ENCODE assay signal across 14 cellular contexts in the genomic region with DNA sequence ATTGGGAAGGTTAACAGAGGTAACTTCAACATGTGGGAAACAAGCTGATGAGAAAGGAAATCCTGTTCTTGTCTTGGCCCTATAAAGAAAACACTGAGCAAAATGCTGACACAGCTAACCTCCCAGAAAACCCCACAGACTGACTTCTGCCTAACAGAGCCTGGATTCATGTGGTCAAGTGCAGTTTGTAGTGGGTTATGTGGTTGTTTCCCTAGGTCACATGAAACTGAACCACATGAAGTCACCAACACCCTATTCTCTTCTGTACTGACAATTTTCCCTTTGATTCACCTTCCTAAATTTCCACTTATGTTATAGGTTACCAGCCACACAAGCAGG.
DNase-seq lines count a peak whose midpoint lies in the region; ATAC-seq, FAIRE-seq and TF ChIP-seq lines count a peak whose summit lies in the region.
"Had no signal": no experiment of that assay in that cellular context is flagged by ENCODE, and none has a peak within 500 bp of the region (broad histone marks: within the 10 kb centered on the region; RNA-seq: fewer than 3 reads in every experiment).

No MANE protein-coding gene starts in this region.

- POLR2A ChIA-PET in K562 (lab: Yijun Ruan, JAX) = no interaction called here

- ATAC-seq in DND-41 (ENCODE audit: insufficient read depth, low read depth) (peak; percentile 96), K562 (no peak), GM21529 (IDR thresholded peaks at IDR 0.05; ENCODE audit: unreplicated experiment) (no peak)

- H3K9ac ChIP-seq in DND-41 (ENCODE audit: low read depth, low read length) (no peak overlapping the region), K562 (ENCODE audit: insufficient read depth in 1 of 2, low read depth in 2 of 2, low read length in 2 of 2) (no peak overlapping the region)

- no peaks in the 10 kb centered on the region for H3K79me2 ChIP-seq in DND-41 (ENCODE audit: insufficient read depth, low read length)
- H3K79me2 ChIP-seq in K562 (ENCODE audit: control insufficient read depth, insufficient read depth, low read length) = no peaks in the 10 kb centered on the region

- H2AFZ ChIP-seq in DND-41 (ENCODE audit: low read depth, low read length) (no peak overlapping the region), K562 (ENCODE audit: low read depth, low read length) (no peak overlapping the region)

- CTCF ChIA-PET in K562 (lab: Yijun Ruan, JAX; ENCODE audit: low intra/inter-chr PET ratio) = no interaction called here

- no peak for FAIRE-seq in K562 (lab: Jason Lieb, UNC)
- FAIRE-seq: GM12891 had no signal

- intact Hi-C loops in K562 (cut with micrococcal nuclease) = no loop called here

- TF ChIP-seq CTCF in DND-41 (IDR thresholded peaks at IDR 0.05; ENCODE audit: borderline replicate concordance, extremely low read depth, low read length, poor library complexity, severe bottlenecking) (no peak), K562 (IDR thresholded peaks at IDR 0.05 in 2 of 3, conservative IDR thresholded peaks at IDR 0.05 in 1 of 3; ENCODE audit: insufficient read depth in 2 of 3, low read depth in 1 of 3, low read length in 3 of 3) (no peak)

- in situ Hi-C loops in K562 (cut with MboI) = no loop called here

- H4K20me1 ChIP-seq in DND-41 (ENCODE audit: insufficient read depth, low read length) = no peaks in the 10 kb centered on the region
- no peaks in the 10 kb centered on the region for H4K20me1 ChIP-seq in K562 (replicated peaks; ENCODE audit: control insufficient read depth, insufficient read depth, low read length)

- H3K4me1 ChIP-seq in DND-41 (ENCODE audit: insufficient read depth, low read length) = peaks cover 22% of the 10 kb centered on the region
- no peaks in the 10 kb centered on the region for H3K4me1 ChIP-seq in K562 (replicated peaks in 1 of 2; ENCODE audit: control insufficient read depth in 2 of 2, insufficient read depth in 2 of 2, low read length in 2 of 2)

- DNase-seq in DND-41 (peak; percentile 76), LHCN-M2 (ENCODE audit: low read depth) (peak; percentile 36), K562 (ENCODE audit: extremely low read depth in 1 of 4, low spot score in 3 of 4) (no peak), myocyte (ENCODE audit: low read depth) (peak; percentile 91), NCI-H748 treated with DMSO at 0.1 percent for 48 hours (lab: John Stamatoyannopoulos, UW) (no peak), T-helper 9 cell (no peak)
- no peak for DNase-seq in effector CD4-positive, alpha-beta T cell
- DNase-seq: activated gamma-delta T cell; CD8-positive, alpha-beta memory T cell; H7; NCI-H2171 treated with DMSO at 0.1 percent for 48 hours; stimulated activated CD4-positive, alpha-beta T cell treated with anti-CD3 and anti-CD28 coated beads, Interleukin-2, amount 100 ng/mL, for 48 hours had no signal

- TF ChIP-seq EP300 in K562 (IDR thresholded peaks at IDR 0.05; ENCODE audit: low read length) = no peak

- H3K4me3 ChIP-seq in DND-41 (ENCODE audit: low read depth in 1 of 2, low read length in 2 of 2) (no peak overlapping the region), K562 (no peak overlapping the region)

- no peak for TF ChIP-seq POLR2A in K562 (conservative IDR thresholded peaks at IDR 0.05)

- TF ChIP-seq RAD21 in K562 (CRISPR knock-in tag; conservative IDR thresholded peaks at IDR 0.05 in 1 of 2, IDR thresholded peaks at IDR 0.05 in 1 of 2) = no peak

- H3K4me2 ChIP-seq in DND-41 (ENCODE audit: insufficient read depth, low read length) = peak overlapping the region; percentile 18; the same call in 1 of the 2 replicates
- H3K4me2 ChIP-seq in K562 (ENCODE audit: insufficient read depth, low read length) = no peak overlapping the region

- H3K27me3 ChIP-seq in DND-41 (ENCODE audit: insufficient read depth, low read length, poor library complexity) (peaks cover 22% of the 10 kb centered on the region), K562 (ENCODE audit: control insufficient read depth in 2 of 2, insufficient read depth in 2 of 2, low read length in 2 of 2) (no peaks in the 10 kb centered on the region)

- H3K27ac ChIP-seq in DND-41 (ENCODE audit: low read length) (no peak overlapping the region), K562 (ENCODE audit: extremely low read depth, low read depth, low read length) (no peak overlapping the region)

- BruUV-seq in K562 (replicated peaks; lab: Mats Ljungman, UMichigan) = no TSS peak

- H3K9me1 ChIP-seq in K562 (ENCODE audit: control insufficient read depth, insufficient read depth, low read length) = no peaks in the 10 kb centered on the region

- H3K36me3 ChIP-seq in DND-41 (ENCODE audit: insufficient read depth, low read length) (no peaks in the 10 kb centered on the region), K562 (ENCODE audit: control insufficient read depth, insufficient read depth, low read length) (no peaks in the 10 kb centered on the region)

- H3K9me3 ChIP-seq in DND-41 (ENCODE audit: insufficient read depth, low read length, severe bottlenecking) (no peaks in the 10 kb centered on the region), K562 (replicated peaks; ENCODE audit: control insufficient read depth, insufficient read depth, low read depth, low read length) (no peaks in the 10 kb centered on the region)

TF ChIP-seq in K562, 482 proteins besides CTCF, POLR2A, EP300 and RAD21 (continues in another document):
- TF ChIP-seq, protein P1, sequence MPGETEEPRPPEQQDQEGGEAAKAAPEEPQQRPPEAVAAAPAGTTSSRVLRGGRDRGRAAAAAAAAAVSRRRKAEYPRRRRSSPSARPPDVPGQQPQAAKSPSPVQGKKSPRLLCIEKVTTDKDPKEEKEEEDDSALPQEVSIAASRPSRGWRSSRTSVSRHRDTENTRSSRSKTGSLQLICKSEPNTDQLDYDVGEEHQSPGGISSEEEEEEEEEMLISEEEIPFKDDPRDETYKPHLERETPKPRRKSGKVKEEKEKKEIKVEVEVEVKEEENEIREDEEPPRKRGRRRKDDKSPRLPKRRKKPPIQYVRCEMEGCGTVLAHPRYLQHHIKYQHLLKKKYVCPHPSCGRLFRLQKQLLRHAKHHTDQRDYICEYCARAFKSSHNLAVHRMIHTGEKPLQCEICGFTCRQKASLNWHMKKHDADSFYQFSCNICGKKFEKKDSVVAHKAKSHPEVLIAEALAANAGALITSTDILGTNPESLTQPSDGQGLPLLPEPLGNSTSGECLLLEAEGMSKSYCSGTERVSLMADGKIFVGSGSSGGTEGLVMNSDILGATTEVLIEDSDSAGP (CRISPR knock-in tag; IDR thresholded peaks at IDR 0.05) = no peak
- TF ChIP-seq ARID3A (IDR thresholded peaks at IDR 0.05; ENCODE audit: borderline replicate concordance, low read depth, low read length) (no peak), NFE2L1 (tag; IDR thresholded peaks at IDR 0.05; ENCODE audit: borderline replicate concordance, low read depth) (no peak), NR3C1 (CRISPR knock-in tag; IDR thresholded peaks at IDR 0.05) (no peak), SUPT5H (IDR thresholded peaks at IDR 0.05) (no peak), MAFK (IDR thresholded peaks at IDR 0.05; ENCODE audit: low read length) (0 out of 2 replicates have a peak, but pooled peaks have one; percentile 22), TAF7 (tag; IDR thresholded peaks at IDR 0.05) (no peak), PHB2 (IDR thresholded peaks at IDR 0.05; ENCODE audit: low read depth) (no peak), C11orf30 (IDR thresholded peaks at IDR 0.05; ENCODE audit: low read depth) (0 out of 2 replicates have a peak, but pooled peaks have one; percentile 9), BDP1 (IDR thresholded peaks at IDR 0.05; ENCODE audit: insufficient read depth, insufficient read length) (no peak), NFIX (CRISPR knock-in tag; IDR thresholded peaks at IDR 0.05; ENCODE audit: low read depth) (no peak), ZKSCAN3 (CRISPR knock-in tag; IDR thresholded peaks at IDR 0.05) (no peak), HCFC1 (IDR thresholded peaks at IDR 0.05; ENCODE audit: low read depth, low read length) (no peak), MAFG (tag; conservative IDR thresholded peaks at IDR 0.05) (peak; percentile 50; the same call in 1 of the 2 replicates)
- TF ChIP-seq, protein P2, sequence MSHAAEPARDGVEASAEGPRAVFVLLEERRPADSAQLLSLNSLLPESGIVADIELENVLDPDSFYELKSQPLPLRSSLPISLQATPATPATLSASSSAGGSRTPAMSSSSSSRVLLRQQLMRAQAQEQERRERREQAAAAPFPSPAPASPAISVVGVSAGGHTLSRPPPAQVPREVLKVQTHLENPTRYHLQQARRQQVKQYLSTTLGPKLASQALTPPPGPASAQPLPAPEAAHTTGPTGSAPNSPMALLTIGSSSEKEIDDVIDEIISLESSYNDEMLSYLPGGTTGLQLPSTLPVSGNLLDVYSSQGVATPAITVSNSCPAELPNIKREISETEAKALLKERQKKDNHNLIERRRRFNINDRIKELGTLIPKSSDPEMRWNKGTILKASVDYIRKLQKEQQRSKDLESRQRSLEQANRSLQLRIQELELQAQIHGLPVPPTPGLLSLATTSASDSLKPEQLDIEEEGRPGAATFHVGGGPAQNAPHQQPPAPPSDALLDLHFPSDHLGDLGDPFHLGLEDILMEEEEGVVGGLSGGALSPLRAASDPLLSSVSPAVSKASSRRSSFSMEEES (CRISPR knock-in tag; IDR thresholded peaks at IDR 0.05) = no peak

Comparison
In these comparisons a context has a peak if more than half of its experiments do, and no peak if none do; other contexts are left out.
1. DNase-seq: peak in DND-41 (single experiment), LHCN-M2 (single experiment) and myocyte (single experiment); none in K562 (0 of 4), NCI-H748 treated with DMSO at 0.1 percent for 48 hours (single experiment), T-helper 9 cell (single experiment) and effector CD4-positive, alpha-beta T cell (single experiment).